1 cellular context compared by ENCODE assay signal in the genomic region with DNA sequence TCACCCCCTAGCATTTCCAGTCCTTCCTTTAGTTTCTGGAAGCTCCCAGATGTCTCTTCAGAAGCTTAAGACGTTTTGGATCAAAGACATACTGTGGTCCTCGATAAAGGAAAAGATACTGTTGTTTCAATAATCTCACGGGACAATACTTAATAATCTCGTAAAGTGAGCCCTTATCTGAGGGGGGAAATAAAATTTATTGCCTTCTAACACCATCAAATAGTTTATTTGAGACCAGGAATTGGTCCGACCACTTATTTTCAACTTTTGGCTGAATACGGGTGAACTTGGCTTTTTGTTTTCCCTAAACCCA.
TF ChIP-seq lines count a peak whose summit lies in the region.

No MANE protein-coding gene starts in this region.

TF ChIP-seq in HepG2, 621 proteins besides CTCF, POLR2A, EP300 and RAD21 (continued from another document and continues in another):
- TF ChIP-seq GMEB1 (CRISPR knock-in tag; IDR thresholded peaks at IDR 0.05; ENCODE audit: borderline replicate concordance) (no peak), XBP1 (CRISPR knock-in tag; IDR thresholded peaks at IDR 0.05) (no peak), ARHGAP35 (CRISPR knock-in tag; IDR thresholded peaks at IDR 0.05; ENCODE audit: borderline replicate concordance) (no peak), ZNF616 (CRISPR knock-in tag; IDR thresholded peaks at IDR 0.05; ENCODE audit: low read depth) (no peak), PAWR (CRISPR knock-in tag; IDR thresholded peaks at IDR 0.05; ENCODE audit: borderline replicate concordance) (0 out of 2 replicates have a peak, but pooled peaks have one; percentile 30), CREBL2 (CRISPR knock-in tag; IDR thresholded peaks at IDR 0.05; ENCODE audit: borderline replicate concordance) (0 out of 2 replicates have a peak, but pooled peaks have one; percentile 2), TAF1 (CRISPR knock-in tag; IDR thresholded peaks at IDR 0.05) (no peak), ZC3H4 (CRISPR knock-in tag; IDR thresholded peaks at IDR 0.05; ENCODE audit: borderline replicate concordance) (no peak), MTA3 (CRISPR knock-in tag; IDR thresholded peaks at IDR 0.05) (no peak), KDM5A (IDR thresholded peaks at IDR 0.05; ENCODE audit: borderline replicate concordance, low read length) (no peak; the same call in 1 of the 2 replicates), ZNF225 (CRISPR knock-in tag; IDR thresholded peaks at IDR 0.05) (no peak), U2AF1 (optimal IDR thresholded peaks at IDR 0.05; ENCODE audit: low read depth, low read length) (no peak), FOSL1 (CRISPR knock-in tag; IDR thresholded peaks at IDR 0.05; ENCODE audit: borderline replicate concordance) (no peak), ZBTB39 (CRISPR knock-in tag; IDR thresholded peaks at IDR 0.05) (peak; percentile 15; the same call in 1 of the 2 replicates), DR1 (CRISPR knock-in tag; IDR thresholded peaks at IDR 0.05) (no peak), ZNF253 (CRISPR knock-in tag; IDR thresholded peaks at IDR 0.05; ENCODE audit: borderline replicate concordance) (no peak), SMARCC2 (IDR thresholded peaks at IDR 0.05) (no peak), BORCS8-MEF2B (CRISPR knock-in tag; IDR thresholded peaks at IDR 0.05) (no peak), NCOR1 (IDR thresholded peaks at IDR 0.05; ENCODE audit: borderline replicate concordance, low read length) (0 out of 2 replicates have a peak, but pooled peaks have one; percentile 15), ZSCAN30 (CRISPR knock-in tag; IDR thresholded peaks at IDR 0.05) (no peak), MIER3 (CRISPR knock-in tag; IDR thresholded peaks at IDR 0.05; ENCODE audit: borderline replicate concordance) (peak; percentile 6; the same call in 1 of the 2 replicates), ZBTB14 (CRISPR knock-in tag; IDR thresholded peaks at IDR 0.05) (peak; percentile 9; the same call in 1 of the 2 replicates), ZNF343 (CRISPR knock-in tag; IDR thresholded peaks at IDR 0.05) (no peak), LRRFIP1 (CRISPR knock-in tag; conservative IDR thresholded peaks at IDR 0.05) (no peak), LBX2 (CRISPR knock-in tag; IDR thresholded peaks at IDR 0.05; ENCODE audit: borderline replicate concordance) (no peak), ARNT (IDR thresholded peaks at IDR 0.05) (no peak), ESRRA (CRISPR knock-in tag; IDR thresholded peaks at IDR 0.05; ENCODE audit: low read depth) (peak; percentile 22; the same call in 1 of the 2 replicates), ZSCAN20 (CRISPR knock-in tag; IDR thresholded peaks at IDR 0.05; ENCODE audit: borderline replicate concordance) (0 out of 2 replicates have a peak, but pooled peaks have one; percentile 9), POLR2AphosphoS2 (IDR thresholded peaks at IDR 0.05; ENCODE audit: low read depth, low read length) (no peak)
- TF ChIP-seq, protein P1, sequence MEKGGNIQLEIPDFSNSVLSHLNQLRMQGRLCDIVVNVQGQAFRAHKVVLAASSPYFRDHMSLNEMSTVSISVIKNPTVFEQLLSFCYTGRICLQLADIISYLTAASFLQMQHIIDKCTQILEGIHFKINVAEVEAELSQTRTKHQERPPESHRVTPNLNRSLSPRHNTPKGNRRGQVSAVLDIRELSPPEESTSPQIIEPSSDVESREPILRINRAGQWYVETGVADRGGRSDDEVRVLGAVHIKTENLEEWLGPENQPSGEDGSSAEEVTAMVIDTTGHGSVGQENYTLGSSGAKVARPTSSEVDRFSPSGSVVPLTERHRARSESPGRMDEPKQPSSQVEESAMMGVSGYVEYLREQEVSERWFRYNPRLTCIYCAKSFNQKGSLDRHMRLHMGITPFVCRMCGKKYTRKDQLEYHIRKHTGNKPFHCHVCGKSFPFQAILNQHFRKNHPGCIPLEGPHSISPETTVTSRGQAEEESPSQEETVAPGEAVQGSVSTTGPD (CRISPR knock-in tag; IDR thresholded peaks at IDR 0.05), result no peak
- TF ChIP-seq, protein P2, sequence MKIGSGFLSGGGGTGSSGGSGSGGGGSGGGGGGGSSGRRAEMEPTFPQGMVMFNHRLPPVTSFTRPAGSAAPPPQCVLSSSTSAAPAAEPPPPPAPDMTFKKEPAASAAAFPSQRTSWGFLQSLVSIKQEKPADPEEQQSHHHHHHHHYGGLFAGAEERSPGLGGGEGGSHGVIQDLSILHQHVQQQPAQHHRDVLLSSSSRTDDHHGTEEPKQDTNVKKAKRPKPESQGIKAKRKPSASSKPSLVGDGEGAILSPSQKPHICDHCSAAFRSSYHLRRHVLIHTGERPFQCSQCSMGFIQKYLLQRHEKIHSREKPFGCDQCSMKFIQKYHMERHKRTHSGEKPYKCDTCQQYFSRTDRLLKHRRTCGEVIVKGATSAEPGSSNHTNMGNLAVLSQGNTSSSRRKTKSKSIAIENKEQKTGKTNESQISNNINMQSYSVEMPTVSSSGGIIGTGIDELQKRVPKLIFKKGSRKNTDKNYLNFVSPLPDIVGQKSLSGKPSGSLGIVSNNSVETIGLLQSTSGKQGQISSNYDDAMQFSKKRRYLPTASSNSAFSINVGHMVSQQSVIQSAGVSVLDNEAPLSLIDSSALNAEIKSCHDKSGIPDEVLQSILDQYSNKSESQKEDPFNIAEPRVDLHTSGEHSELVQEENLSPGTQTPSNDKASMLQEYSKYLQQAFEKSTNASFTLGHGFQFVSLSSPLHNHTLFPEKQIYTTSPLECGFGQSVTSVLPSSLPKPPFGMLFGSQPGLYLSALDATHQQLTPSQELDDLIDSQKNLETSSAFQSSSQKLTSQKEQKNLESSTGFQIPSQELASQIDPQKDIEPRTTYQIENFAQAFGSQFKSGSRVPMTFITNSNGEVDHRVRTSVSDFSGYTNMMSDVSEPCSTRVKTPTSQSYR (CRISPR knock-in tag; IDR thresholded peaks at IDR 0.05; ENCODE audit: borderline replicate concordance), result 0 out of 2 replicates have a peak, but pooled peaks have one; percentile 9
- TF ChIP-seq, protein P3, sequence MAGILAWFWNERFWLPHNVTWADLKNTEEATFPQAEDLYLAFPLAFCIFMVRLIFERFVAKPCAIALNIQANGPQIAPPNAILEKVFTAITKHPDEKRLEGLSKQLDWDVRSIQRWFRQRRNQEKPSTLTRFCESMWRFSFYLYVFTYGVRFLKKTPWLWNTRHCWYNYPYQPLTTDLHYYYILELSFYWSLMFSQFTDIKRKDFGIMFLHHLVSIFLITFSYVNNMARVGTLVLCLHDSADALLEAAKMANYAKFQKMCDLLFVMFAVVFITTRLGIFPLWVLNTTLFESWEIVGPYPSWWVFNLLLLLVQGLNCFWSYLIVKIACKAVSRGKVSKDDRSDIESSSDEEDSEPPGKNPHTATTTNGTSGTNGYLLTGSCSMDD (CRISPR knock-in tag; IDR thresholded peaks at IDR 0.05), result no peak
- TF ChIP-seq, protein P4, sequence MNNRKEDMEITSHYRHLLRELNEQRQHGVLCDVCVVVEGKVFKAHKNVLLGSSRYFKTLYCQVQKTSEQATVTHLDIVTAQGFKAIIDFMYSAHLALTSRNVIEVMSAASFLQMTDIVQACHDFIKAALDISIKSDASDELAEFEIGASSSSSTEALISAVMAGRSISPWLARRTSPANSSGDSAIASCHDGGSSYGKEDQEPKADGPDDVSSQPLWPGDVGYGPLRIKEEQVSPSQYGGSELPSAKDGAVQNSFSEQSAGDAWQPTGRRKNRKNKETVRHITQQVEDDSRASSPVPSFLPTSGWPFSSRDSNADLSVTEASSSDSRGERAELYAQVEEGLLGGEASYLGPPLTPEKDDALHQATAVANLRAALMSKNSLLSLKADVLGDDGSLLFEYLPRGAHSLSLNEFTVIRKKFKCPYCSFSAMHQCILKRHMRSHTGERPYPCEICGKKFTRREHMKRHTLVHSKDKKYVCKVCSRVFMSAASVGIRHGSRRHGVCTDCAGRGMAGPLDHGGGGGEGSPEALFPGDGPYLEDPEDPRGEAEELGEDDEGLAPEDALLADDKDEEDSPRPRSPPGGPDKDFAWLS (CRISPR knock-in tag; IDR thresholded peaks at IDR 0.05; ENCODE audit: borderline replicate concordance), result 0 out of 2 replicates have a peak, but pooled peaks have one; percentile 65
- TF ChIP-seq, protein P5, sequence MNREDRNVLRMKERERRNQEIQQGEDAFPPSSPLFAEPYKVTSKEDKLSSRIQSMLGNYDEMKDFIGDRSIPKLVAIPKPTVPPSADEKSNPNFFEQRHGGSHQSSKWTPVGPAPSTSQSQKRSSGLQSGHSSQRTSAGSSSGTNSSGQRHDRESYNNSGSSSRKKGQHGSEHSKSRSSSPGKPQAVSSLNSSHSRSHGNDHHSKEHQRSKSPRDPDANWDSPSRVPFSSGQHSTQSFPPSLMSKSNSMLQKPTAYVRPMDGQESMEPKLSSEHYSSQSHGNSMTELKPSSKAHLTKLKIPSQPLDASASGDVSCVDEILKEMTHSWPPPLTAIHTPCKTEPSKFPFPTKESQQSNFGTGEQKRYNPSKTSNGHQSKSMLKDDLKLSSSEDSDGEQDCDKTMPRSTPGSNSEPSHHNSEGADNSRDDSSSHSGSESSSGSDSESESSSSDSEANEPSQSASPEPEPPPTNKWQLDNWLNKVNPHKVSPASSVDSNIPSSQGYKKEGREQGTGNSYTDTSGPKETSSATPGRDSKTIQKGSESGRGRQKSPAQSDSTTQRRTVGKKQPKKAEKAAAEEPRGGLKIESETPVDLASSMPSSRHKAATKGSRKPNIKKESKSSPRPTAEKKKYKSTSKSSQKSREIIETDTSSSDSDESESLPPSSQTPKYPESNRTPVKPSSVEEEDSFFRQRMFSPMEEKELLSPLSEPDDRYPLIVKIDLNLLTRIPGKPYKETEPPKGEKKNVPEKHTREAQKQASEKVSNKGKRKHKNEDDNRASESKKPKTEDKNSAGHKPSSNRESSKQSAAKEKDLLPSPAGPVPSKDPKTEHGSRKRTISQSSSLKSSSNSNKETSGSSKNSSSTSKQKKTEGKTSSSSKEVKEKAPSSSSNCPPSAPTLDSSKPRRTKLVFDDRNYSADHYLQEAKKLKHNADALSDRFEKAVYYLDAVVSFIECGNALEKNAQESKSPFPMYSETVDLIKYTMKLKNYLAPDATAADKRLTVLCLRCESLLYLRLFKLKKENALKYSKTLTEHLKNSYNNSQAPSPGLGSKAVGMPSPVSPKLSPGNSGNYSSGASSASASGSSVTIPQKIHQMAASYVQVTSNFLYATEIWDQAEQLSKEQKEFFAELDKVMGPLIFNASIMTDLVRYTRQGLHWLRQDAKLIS (CRISPR knock-in tag; IDR thresholded peaks at IDR 0.05), result 0 out of 2 replicates have a peak, but pooled peaks have one; percentile 5
